16 cellular contexts compared by ENCODE assay signal in genomic region chr11:11782532-11783110, GRCh38. TPM values are rescaled to one million over a fixed set of nuclear protein-coding genes. Genes with fewer than 3 reads are reported as not detected.
DNase-seq lines count a peak whose midpoint lies in the region; FAIRE-seq and TF ChIP-seq lines count a peak whose summit lies in the region.
"Had no signal": no experiment of that assay in that cellular context is flagged by ENCODE, and none has a peak within 500 bp of the region (broad histone marks: within the 10 kb centered on the region; RNA-seq: fewer than 3 reads in every experiment).

No MANE protein-coding gene starts in this region.

- H3K27me3 Mint-ChIP-seq in mesothelial cell of epicardium (ENCODE audit: low read depth): peaks cover 56% of the 10 kb centered on the region
- peaks cover 11% of the 10 kb centered on the region for H3K27me3 Mint-ChIP-seq in activated CD4-positive, alpha-beta memory T cell treated with anti-CD3 and anti-CD28 coated beads for 36 hours

- no peak overlapping the region for H3K4me3 ChIP-seq in keratinocyte (ENCODE audit: control insufficient read depth in 2 of 3, extremely low read depth in 1 of 3, insufficient read depth in 2 of 3, low read depth in 1 of 3, low read length in 3 of 3)
- H3K4me3 ChIP-seq in effector memory CD4-positive, alpha-beta T cell (ENCODE audit: insufficient read depth, low read depth, low read length, poor library complexity, severe bottlenecking): no peak overlapping the region
- H3K4me3 ChIP-seq: PC-9 had no signal

- TF ChIP-seq CTCF in keratinocyte (optimal IDR thresholded peaks at IDR 0.05 in 1 of 3, IDR thresholded peaks at IDR 0.05 in 1 of 3, conservative IDR thresholded peaks at IDR 0.05 in 1 of 3; ENCODE audit: extremely low read depth in 1 of 3, insufficient read depth in 2 of 3, low read length in 3 of 3): no peak
- TF ChIP-seq CTCF in mesothelial cell of epicardium (IDR thresholded peaks at IDR 0.05; ENCODE audit: unreplicated experiment): no peak

- no peak overlapping the region for H3K27ac ChIP-seq in keratinocyte (ENCODE audit: control insufficient read depth, insufficient read depth, low read length)
- H3K27ac ChIP-seq in effector memory CD4-positive, alpha-beta T cell (ENCODE audit: insufficient read depth, low read length, poor library complexity, severe bottlenecking): no peak overlapping the region
- H3K27ac ChIP-seq: PC-9, VCaP had no signal

- peak overlapping the region; percentile 1 for H2AFZ ChIP-seq in keratinocyte (ENCODE audit: control insufficient read depth, low read length)
- H2AFZ ChIP-seq: PC-9 had no signal

- no peaks in the 10 kb centered on the region for H3K79me2 ChIP-seq in keratinocyte (ENCODE audit: control insufficient read depth, insufficient read depth, low read length)

- H3K4me1 Mint-ChIP-seq in mesothelial cell of epicardium: no peaks in the 10 kb centered on the region
- H3K4me1 Mint-ChIP-seq in activated CD4-positive, alpha-beta memory T cell treated with anti-CD3 and anti-CD28 coated beads for 36 hours (ENCODE audit: low read depth): no peaks in the 10 kb centered on the region
- H3K4me1 Mint-ChIP-seq: nephron had no signal

- POLR2A ChIA-PET in activated CD4-positive, alpha-beta memory T cell treated with anti-CD3 and anti-CD28 coated beads for 36 hours (lab: Charles Lee): no interaction called here

- no peak overlapping the region for H3K4me3 Mint-ChIP-seq in mesothelial cell of epicardium
- H3K4me3 Mint-ChIP-seq in activated CD4-positive, alpha-beta memory T cell treated with anti-CD3 and anti-CD28 coated beads for 36 hours: no peak overlapping the region
- H3K4me3 Mint-ChIP-seq: nephron had no signal

- DNase-seq in DMS79 (lab: John Stamatoyannopoulos, UW) (peak; percentile 83), NCI-H146 (lab: John Stamatoyannopoulos, UW) (peak; percentile 86), NCI-H526 treated with DMSO at 0.1 percent for 48 hours (lab: John Stamatoyannopoulos, UW) (peak; percentile 37), keratinocyte (ENCODE audit: low read depth, low spot score) (no peak), mesothelial cell of epicardium (ENCODE audit: low spot score in 2 of 2, unreplicated experiment in 2 of 2) (no peak)
- no peak for DNase-seq in activated CD4-positive, alpha-beta T cell treated with anti-CD3 and anti-CD28 coated beads, Interleukin-2, amount 50 U/mL, for 4 hours
- no peak for DNase-seq in activated CD4-positive, alpha-beta memory T cell treated with anti-CD3 and anti-CD28 coated beads for 36 hours
- DNase-seq in effector memory CD4-positive, alpha-beta T cell: no peak
- DNase-seq: amniotic stem cell, foreskin melanocyte, KBM-7, NCI-H226, PC-9, SW 1271 had no signal

- no peak overlapping the region for H3K27ac Mint-ChIP-seq in mesothelial cell of epicardium
- no peak overlapping the region for H3K27ac Mint-ChIP-seq in activated CD4-positive, alpha-beta memory T cell treated with anti-CD3 and anti-CD28 coated beads for 36 hours
- H3K27ac Mint-ChIP-seq: nephron had no signal

- intact Hi-C loops in activated CD4-positive, alpha-beta memory T cell treated with anti-CD3 and anti-CD28 coated beads for 36 hours (cut with micrococcal nuclease): no loop called here

- no peaks in the 10 kb centered on the region for H3K36me3 Mint-ChIP-seq in mesothelial cell of epicardium
- H3K36me3 Mint-ChIP-seq in activated CD4-positive, alpha-beta memory T cell treated with anti-CD3 and anti-CD28 coated beads for 36 hours: no peaks in the 10 kb centered on the region

- no peaks in the 10 kb centered on the region for H4K20me1 ChIP-seq in keratinocyte (ENCODE audit: control insufficient read depth, extremely low read depth, insufficient read depth, low read length)

- peaks cover 4% of the 10 kb centered on the region for H3K27me3 ChIP-seq in keratinocyte (ENCODE audit: control insufficient read depth, extremely low read depth, insufficient read depth, low read length)
- H3K27me3 ChIP-seq in effector memory CD4-positive, alpha-beta T cell (replicated peaks; ENCODE audit: control insufficient read depth, insufficient read depth, low read length, poor library complexity, severe bottlenecking): no peaks in the 10 kb centered on the region

- CTCF ChIA-PET in activated CD4-positive, alpha-beta memory T cell treated with anti-CD3 and anti-CD28 coated beads for 36 hours (lab: Charles Lee): no interaction called here

- H3K9ac ChIP-seq in keratinocyte (ENCODE audit: control insufficient read depth, extremely low read depth, insufficient read depth, low read length): no peak overlapping the region

- dilution Hi-C loops in keratinocyte (cut with MboI; ENCODE audit: extremely low pct_ligation_motif_present, low sequenced_read_pairs): no loop called here

- H3K4me1 ChIP-seq in keratinocyte (ENCODE audit: control insufficient read depth, extremely low read depth, insufficient read depth, low read length): peaks cover 9% of the 10 kb centered on the region
- no peaks in the 10 kb centered on the region for H3K4me1 ChIP-seq in effector memory CD4-positive, alpha-beta T cell (ENCODE audit: control insufficient read depth, insufficient read depth, low read length, poor library complexity, severe bottlenecking)

- H3K36me3 ChIP-seq in keratinocyte (ENCODE audit: control insufficient read depth in 2 of 2, extremely low read depth in 1 of 2, insufficient read depth in 2 of 2, low read length in 2 of 2): no peaks in the 10 kb centered on the region
- no peaks in the 10 kb centered on the region for H3K36me3 ChIP-seq in effector memory CD4-positive, alpha-beta T cell (ENCODE audit: control insufficient read depth, insufficient read depth, low read length)

- peak overlapping the region; percentile 42 for H3K4me2 ChIP-seq in keratinocyte (ENCODE audit: control insufficient read depth, extremely low read depth, insufficient read depth, low read depth, low read length)
- H3K4me2 ChIP-seq: PC-9 had no signal

- H3K9me3 ChIP-seq in keratinocyte (ENCODE audit: control insufficient read depth, low read depth, low read length): no peaks in the 10 kb centered on the region
- no peaks in the 10 kb centered on the region for H3K9me3 ChIP-seq in effector memory CD4-positive, alpha-beta T cell (ENCODE audit: control insufficient read depth, low read length)

- peak; percentile 86 for FAIRE-seq in keratinocyte (lab: Jason Lieb, UNC)

- H3K9me1 ChIP-seq in keratinocyte (ENCODE audit: control insufficient read depth, extremely low read depth, insufficient read depth, low read length): no peaks in the 10 kb centered on the region

- no peaks in the 10 kb centered on the region for H3K9me3 Mint-ChIP-seq in mesothelial cell of epicardium
- H3K9me3 Mint-ChIP-seq in activated CD4-positive, alpha-beta memory T cell treated with anti-CD3 and anti-CD28 coated beads for 36 hours: no peaks in the 10 kb centered on the region
- H3K9me3 Mint-ChIP-seq: nephron had no signal

RNA-seq across cellular contexts. Expression of gene USP47, which starts 59.2 kb away (rescaled TPM):
- polyA plus RNA-seq in keratinocyte: 13.4 to 22.4 TPM (median 14.2 TPM) in 3 replicates
- 107 TPM for polyA plus RNA-seq in keratinocyte (2011; ENCODE audit: low read depth)
- polyA plus RNA-seq in keratinocyte (2011; cell fraction: cytosol; rRNA removed): 8.1 and 13.8 TPM in 2 replicates
- polyA plus RNA-seq in keratinocyte (2011; cell fraction: nucleus; rRNA removed): 25.8 and 29.9 TPM in 2 replicates
- 19.8 and 33.1 TPM in 2 replicates for polyA plus RNA-seq in keratinocyte (2012; ENCODE audit: low replicate concordance)
- polyA minus RNA-seq in keratinocyte: 3.3 to 44.5 TPM (median 20.2 TPM) in 3 replicates
- polyA minus RNA-seq in keratinocyte (2011; cell fraction: cytosol; rRNA and poly(A)+ RNA removed): 12.3 TPM
- 27.2 and 57.8 TPM in 2 replicates for polyA minus RNA-seq in keratinocyte (2011; cell fraction: nucleus; rRNA and poly(A)+ RNA removed)
- 65.2 to 69.0 TPM (median 68.1 TPM) in 3 replicates for total RNA-seq in mesothelial cell of epicardium
- total RNA-seq in activated CD4-positive, alpha-beta memory T cell treated with anti-CD3 and anti-CD28 coated beads for 36 hours: 10 to 100 TPM; 58.5 to 64.0 TPM

Comparison
In these comparisons a context has a peak if more than half of its experiments do, and no peak if none do; other contexts are left out.
1. DNase-seq: peak in DMS79 (single experiment), NCI-H146 (single experiment) and NCI-H526 treated with DMSO at 0.1 percent for 48 hours (single experiment); none in keratinocyte (single experiment), mesothelial cell of epicardium (0 of 2), activated CD4-positive, alpha-beta T cell treated with anti-CD3 and anti-CD28 coated beads, Interleukin-2, amount 50 U/mL, for 4 hours (0 of 2), activated CD4-positive, alpha-beta memory T cell treated with anti-CD3 and anti-CD28 coated beads for 36 hours (single experiment) and effector memory CD4-positive, alpha-beta T cell (0 of 3).